ENCODE assay signal across 24 cellular contexts in genomic region chr2:171813729-171814128, GRCh38.
"Had no signal": no experiment of that assay in that cellular context is flagged by ENCODE, and none has a peak within 500 bp of the region (broad histone marks: within the 10 kb centered on the region; RNA-seq: fewer than 3 reads in every experiment).

No MANE protein-coding gene starts in this region.

- FAIRE-seq: endothelial cell of umbilical vein, islet of Langerhans had no signal

- H3K27me3 Mint-ChIP-seq: activated CD4-positive, alpha-beta T cell treated with anti-CD3 and anti-CD28 coated beads, Interleukin-2, amount 10 ng/mL, durations not matched to agents 24 days and 14 days; central memory CD8-positive, alpha-beta T cell; dendritic cell treated with granulocyte-macrophage colony-stimulating factor and Interleukin-4, amounts not matched to agents 40 ng/mL and 50 ng/mL, for 4 days; naive thymus-derived CD8-positive, alpha-beta T cell; T-helper 17 cell had no signal

- H3K4me3 ChIP-seq: esophagus muscularis mucosa, lower lobe of right lung, sigmoid colon, thoracic aorta, upper lobe of right lung had no signal

- H3K9me3 ChIP-seq: esophagus muscularis mucosa, lower lobe of right lung, neutrophil, sigmoid colon, thoracic aorta, upper lobe of right lung had no signal

- H3K4me3 Mint-ChIP-seq: activated CD4-positive, alpha-beta T cell treated with anti-CD3 and anti-CD28 coated beads, Interleukin-2, amount 10 ng/mL, durations not matched to agents 24 days and 14 days; activated CD8-positive, alpha-beta T cell treated with anti-CD3 and anti-CD28 coated beads, Interleukin-2, amount 10 ng/mL, durations not matched to agents 7 days and 5 days; activated naive CD4-positive, alpha-beta T cell treated with anti-CD3 and anti-CD28 coated beads for 36 hours; activated T-cell treated with anti-CD3 and anti-CD28 coated beads, Interleukin-2, amount 50 U/mL, for 4 hours; central memory CD8-positive, alpha-beta T cell; dendritic cell treated with granulocyte-macrophage colony-stimulating factor and Interleukin-4, amounts not matched to agents 40 ng/mL and 50 ng/mL, for 4 days; naive thymus-derived CD8-positive, alpha-beta T cell; stimulated activated effector memory CD8-positive, alpha-beta T cell treated with anti-CD3 and anti-CD28 coated beads, Interleukin-12 subunit alpha, Interleukin-12 subunit beta, amount 100 ng/mL, for 72 hours; T-helper 17 cell had no signal

- H3K36me3 ChIP-seq: neutrophil, thoracic aorta had no signal

- H3K27me3 ChIP-seq: esophagus muscularis mucosa, neutrophil, sigmoid colon, upper lobe of right lung had no signal

- DNase-seq: activated CD4-positive, alpha-beta T cell treated with anti-CD3 and anti-CD28 coated beads, Interleukin-2, amount 10 ng/mL, durations not matched to agents 24 days and 14 days; activated CD8-positive, alpha-beta memory T cell treated with anti-CD3 and anti-CD28 coated beads, Interleukin-2, amount 50 U/mL, for 4 hours; activated CD8-positive, alpha-beta T cell treated with anti-CD3 and anti-CD28 coated beads, Interleukin-2, amount 10 ng/mL, durations not matched to agents 7 days and 5 days; activated naive CD4-positive, alpha-beta T cell treated with anti-CD3 and anti-CD28 coated beads for 36 hours; activated T-cell treated with anti-CD3 and anti-CD28 coated beads, Interleukin-2, amount 50 U/mL, for 4 hours; aorta; effector CD8-positive, alpha-beta T cell; glutamatergic neuron; hippocampal formation; left colon; lower lobe of right lung; naive thymus-derived CD8-positive, alpha-beta T cell; sigmoid colon; stimulated activated CD4-positive, alpha-beta T cell treated with anti-CD3 and anti-CD28 coated beads, Interleukin-4, amount 100 ng/mL, for 24 hours; T-helper 17 cell; upper lobe of right lung had no signal

- H3K4me1 ChIP-seq: lower lobe of right lung, upper lobe of right lung had no signal

- H3K27ac ChIP-seq: esophagus muscularis mucosa, lower lobe of right lung, neutrophil, sigmoid colon, thoracic aorta, upper lobe of right lung had no signal

- H3K27ac Mint-ChIP-seq: activated CD4-positive, alpha-beta T cell treated with anti-CD3 and anti-CD28 coated beads, Interleukin-2, amount 10 ng/mL, durations not matched to agents 24 days and 14 days; activated CD8-positive, alpha-beta T cell treated with anti-CD3 and anti-CD28 coated beads, Interleukin-2, amount 10 ng/mL, durations not matched to agents 7 days and 5 days; activated naive CD4-positive, alpha-beta T cell treated with anti-CD3 and anti-CD28 coated beads for 36 hours; dendritic cell treated with granulocyte-macrophage colony-stimulating factor and Interleukin-4, amounts not matched to agents 40 ng/mL and 50 ng/mL, for 4 days; naive thymus-derived CD8-positive, alpha-beta T cell; stimulated activated effector memory CD8-positive, alpha-beta T cell treated with anti-CD3 and anti-CD28 coated beads, Interleukin-12 subunit alpha, Interleukin-12 subunit beta, amount 100 ng/mL, for 72 hours; T-helper 17 cell had no signal

- H3K9me3 Mint-ChIP-seq: activated CD4-positive, alpha-beta T cell treated with anti-CD3 and anti-CD28 coated beads, Interleukin-2, amount 10 ng/mL, durations not matched to agents 24 days and 14 days; activated naive CD4-positive, alpha-beta T cell treated with anti-CD3 and anti-CD28 coated beads for 36 hours; activated T-cell treated with anti-CD3 and anti-CD28 coated beads, Interleukin-2, amount 50 U/mL, for 4 hours; central memory CD8-positive, alpha-beta T cell; dendritic cell treated with granulocyte-macrophage colony-stimulating factor and Interleukin-4, amounts not matched to agents 40 ng/mL and 50 ng/mL, for 4 days; naive thymus-derived CD8-positive, alpha-beta T cell; stimulated activated effector memory CD8-positive, alpha-beta T cell treated with anti-CD3 and anti-CD28 coated beads, Interleukin-12 subunit alpha, Interleukin-12 subunit beta, amount 100 ng/mL, for 72 hours had no signal

- H3K4me1 Mint-ChIP-seq: activated CD4-positive, alpha-beta T cell treated with anti-CD3 and anti-CD28 coated beads, Interleukin-2, amount 10 ng/mL, durations not matched to agents 24 days and 14 days; central memory CD8-positive, alpha-beta T cell; stimulated activated effector memory CD8-positive, alpha-beta T cell treated with anti-CD3 and anti-CD28 coated beads, Interleukin-12 subunit alpha, Interleukin-12 subunit beta, amount 100 ng/mL, for 72 hours had no signal
